ENCODE assay signal across 18 cellular contexts in genomic region chr12:109223211-109223610, GRCh38.
DNase-seq lines count a peak whose midpoint lies in the region; ATAC-seq and TF ChIP-seq lines count a peak whose summit lies in the region.
"Had no signal": no experiment of that assay in that cellular context is flagged by ENCODE, and none has a peak within 500 bp of the region (broad histone marks: within the 10 kb centered on the region; RNA-seq: fewer than 3 reads in every experiment).

No MANE protein-coding gene starts in this region.

- in situ Hi-C loops in gastrocnemius medialis (cut with MboI; ENCODE audit: low sequenced_read_pairs in 4 of 4) = no loop called here

- H3K9me3 ChIP-seq in gastrocnemius medialis = no peaks in the 10 kb centered on the region
- H3K9me3 ChIP-seq in aorta (ENCODE audit: control insufficient read depth, low read length) = no peaks in the 10 kb centered on the region
- H3K9me3 ChIP-seq: A549; BLaER1 treated with 17β-estradiol and CSF1 and Interleukin-3, amounts not matched to agents 10 nM and 100 nM; Caco-2 had no signal

- WGBS in aorta, 2 donors = 95 to 96% methylated on average over 10 of the region's 10 CpGs

- peak; percentile 69 for DNase-seq in NCI-H2171 treated with DMSO at 0.1 percent for 48 hours (lab: John Stamatoyannopoulos, UW)
- no peak for DNase-seq in NCI-H2171 (lab: John Stamatoyannopoulos, UW)
- no peak for DNase-seq in left lobe of liver (ENCODE audit: low spot score)
- no peak for DNase-seq in gastrocnemius medialis
- DNase-seq in activated effector memory CD4-positive, alpha-beta T cell treated with Interleukin-2 at 50 U/mL for 16 hours = no peak
- DNase-seq in aorta = no peak
- DNase-seq: AML-193; Caco-2; Calu3; CD4-positive, alpha-beta T cell; CD8-positive, alpha-beta T cell; DMS79 treated with DMSO at 0.1 percent for 48 hours; GF-D8 had no signal

- ATAC-seq in left lobe of liver (peak; percentile 20), gastrocnemius medialis (no peak), aorta (ENCODE audit: low FRiP score) (no peak), HG03196 (IDR thresholded peaks at IDR 0.05; ENCODE audit: unreplicated experiment) (no peak)
- ATAC-seq: A549; CD8-positive, alpha-beta T cell had no signal

- H3K27ac ChIP-seq in gastrocnemius medialis (peak overlapping the region; percentile 55 to 91 (median 66)), aorta (ENCODE audit: low read depth in 1 of 2, low read length in 2 of 2) (no peak overlapping the region)
- H3K27ac ChIP-seq: 22Rv1; A549; BLaER1 treated with 17β-estradiol and CSF1 and Interleukin-3, amounts not matched to agents 10 nM and 100 nM; C4-2B had no signal

- intact Hi-C loops in gastrocnemius medialis (cut with DNase I; ENCODE audit: low total_unique reads) = no loop called here
- intact Hi-C loops in aorta (cut with DNase I) = no loop called here

- no peak for TF ChIP-seq CTCF in gastrocnemius medialis (IDR thresholded peaks at IDR 0.05 in 4 of 5, conservative IDR thresholded peaks at IDR 0.05 in 1 of 5)

- H3K4me1 ChIP-seq in gastrocnemius medialis (peaks cover 6 to 16% of the 10 kb centered on the region in 2 donors), aorta (ENCODE audit: control insufficient read depth in 1 of 2, insufficient read depth in 2 of 2, low read length in 2 of 2) (no peaks in the 10 kb centered on the region)
- H3K4me1 ChIP-seq: A549; BLaER1 treated with 17β-estradiol and CSF1 and Interleukin-3, amounts not matched to agents 10 nM and 100 nM; Caco-2 had no signal

- no peaks in the 10 kb centered on the region for H3K27me3 ChIP-seq in gastrocnemius medialis
- H3K27me3 ChIP-seq in aorta (ENCODE audit: control insufficient read depth in 1 of 2, insufficient read depth in 2 of 2, low read length in 1 of 2) = no peaks in the 10 kb centered on the region
- H3K27me3 ChIP-seq: BLaER1 treated with 17β-estradiol and CSF1 and Interleukin-3, amounts not matched to agents 10 nM and 100 nM had no signal

- H3K36me3 ChIP-seq in gastrocnemius medialis (peaks cover 13 to 100% of the 10 kb centered on the region in 2 donors), aorta (ENCODE audit: control insufficient read depth in 1 of 2, insufficient read depth in 2 of 2, low read length in 1 of 2) (peaks cover 0 to 2% of the 10 kb centered on the region in 2 donors)
- H3K36me3 ChIP-seq: BLaER1 treated with 17β-estradiol and CSF1 and Interleukin-3, amounts not matched to agents 10 nM and 100 nM had no signal

- H3K4me3 ChIP-seq in gastrocnemius medialis (no peak overlapping the region), aorta (ENCODE audit: low read length in 2 of 2) (no peak overlapping the region)
- H3K4me3 ChIP-seq: A549; BLaER1 treated with 17β-estradiol and CSF1 and Interleukin-3, amounts not matched to agents 10 nM and 100 nM had no signal

- TF ChIP-seq POLR2A in gastrocnemius medialis (IDR thresholded peaks at IDR 0.05) = no peak

Comparison
In these comparisons a context has a peak if more than half of its experiments do, and no peak if none do; other contexts are left out.
1. H3K27ac ChIP-seq: peak in gastrocnemius medialis (4 of 4); none in aorta (0 of 2).